Comparison of ENCODE assay signal across 1 cellular context in the genomic region with DNA sequence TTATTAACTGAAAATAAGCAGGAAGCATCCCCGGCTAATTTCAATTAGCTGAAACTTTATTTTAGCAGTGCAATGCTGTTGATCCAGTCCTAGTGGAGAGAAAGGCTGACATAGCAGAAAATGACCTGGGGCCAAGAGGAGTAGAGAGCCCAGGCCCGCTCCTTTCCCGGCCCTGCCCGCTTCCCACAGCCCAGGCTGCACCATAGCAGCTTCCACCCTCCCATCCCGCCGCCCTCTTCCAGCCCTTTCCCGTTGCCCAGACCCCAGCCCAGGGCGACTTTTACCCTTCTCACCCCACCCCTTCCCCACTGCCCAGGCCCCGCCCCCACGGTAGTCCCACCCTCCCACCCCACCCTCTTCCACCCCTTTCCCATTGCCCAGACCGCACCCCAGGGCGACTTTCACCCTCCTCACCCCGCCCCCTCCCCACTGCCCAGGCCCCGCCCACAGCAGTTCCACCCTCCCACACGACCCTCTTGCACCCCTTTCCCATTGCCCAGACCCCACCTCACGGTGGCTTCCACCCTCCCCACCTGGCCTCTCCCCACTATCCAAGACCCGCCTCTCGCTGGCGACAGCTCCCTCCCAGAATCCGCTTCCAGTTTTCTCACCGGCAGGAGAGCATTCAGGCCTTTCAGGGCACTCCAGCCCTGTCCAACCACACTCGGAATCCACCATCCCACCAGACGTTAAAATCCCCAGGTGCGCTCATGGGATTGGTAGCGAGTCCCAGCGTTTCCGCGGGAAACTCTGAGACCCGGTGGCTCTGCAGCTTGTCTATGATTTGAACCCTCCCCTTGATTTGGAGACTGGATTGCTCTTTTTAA.
TF ChIP-seq lines count a peak whose summit lies in the region.

No MANE protein-coding gene starts in this region.

TF ChIP-seq in IMR-90, 13 proteins besides CTCF, POLR2A, EP300 and RAD21:
- no peak for TF ChIP-seq BHLHE40 (IDR thresholded peaks at IDR 0.05; ENCODE audit: low read depth, low read length)
- peak; percentile 74 for TF ChIP-seq MAFK (IDR thresholded peaks at IDR 0.05; ENCODE audit: low read depth, low read length)
TF ChIP-seq in IMR-90: peak in this region for 1.
